In genomic region chr4:78644744-78645330, GRCh38 we compare ENCODE assay signal across 1 cellular context.
TF ChIP-seq lines count a peak whose summit lies in the region.

No MANE protein-coding gene starts in this region.

TF ChIP-seq in GM12878, 131 proteins besides CTCF, POLR2A, EP300 and RAD21 (continued from another document and continues in another):
- no peak for TF ChIP-seq CUX1 (IDR thresholded peaks at IDR 0.05; ENCODE audit: insufficient replicate concordance, low read depth, low read length)
- no peak for TF ChIP-seq SMAD5 (IDR thresholded peaks at IDR 0.05; ENCODE audit: low read depth)
- TF ChIP-seq KAT2A (conservative IDR thresholded peaks at IDR 0.05; ENCODE audit: control insufficient read depth, low read depth, low read length): no peak
- TF ChIP-seq ZZZ3 (IDR thresholded peaks at IDR 0.05; ENCODE audit: control insufficient read depth, insufficient read length, low read depth): no peak
- TF ChIP-seq TAF1 (IDR thresholded peaks at IDR 0.05; ENCODE audit: borderline replicate concordance, low read depth, low read length): no peak
- TF ChIP-seq YY1 (IDR thresholded peaks at IDR 0.05; ENCODE audit: low read depth, low read length): peak; percentile 51; the same call in 1 of the 2 replicates
- TF ChIP-seq NFYA (IDR thresholded peaks at IDR 0.05; ENCODE audit: borderline replicate concordance, low read depth, low read length): no peak
- TF ChIP-seq ELK1 (IDR thresholded peaks at IDR 0.05; ENCODE audit: low read depth, low read length): no peak
- no peak for TF ChIP-seq TARDBP (IDR thresholded peaks at IDR 0.05; ENCODE audit: borderline replicate concordance)
- TF ChIP-seq BCLAF1 (IDR thresholded peaks at IDR 0.05): no peak
- no peak for TF ChIP-seq RBBP5 (conservative IDR thresholded peaks at IDR 0.05)
- no peak for TF ChIP-seq PAX8 (IDR thresholded peaks at IDR 0.05)
- no peak for TF ChIP-seq KDM1A (IDR thresholded peaks at IDR 0.05; ENCODE audit: borderline replicate concordance)
- no peak for TF ChIP-seq NR2C1 (IDR thresholded peaks at IDR 0.05)
- TF ChIP-seq USF2 (IDR thresholded peaks at IDR 0.05; ENCODE audit: borderline replicate concordance, low read depth, low read length): no peak
- TF ChIP-seq RUNX3 (IDR thresholded peaks at IDR 0.05; ENCODE audit: low read length): no peak
- TF ChIP-seq EZH2 (IDR thresholded peaks at IDR 0.05; ENCODE audit: borderline replicate concordance, control insufficient read depth, low read depth, low read length): no peak
- TF ChIP-seq SMARCA5 (IDR thresholded peaks at IDR 0.05): no peak
- no peak for TF ChIP-seq TCF12 (IDR thresholded peaks at IDR 0.05; ENCODE audit: low read depth, low read length)
- peak; percentile 65; the same call in 1 of the 2 replicates for TF ChIP-seq ZNF24 (IDR thresholded peaks at IDR 0.05)
- TF ChIP-seq CEBPZ (IDR thresholded peaks at IDR 0.05; ENCODE audit: low read depth, low read length): no peak
- TF ChIP-seq POU2F2 (IDR thresholded peaks at IDR 0.05; ENCODE audit: borderline replicate concordance, low read depth, low read length): no peak
- no peak for TF ChIP-seq IRF3 (IDR thresholded peaks at IDR 0.05)
- no peak for TF ChIP-seq FOXM1 (IDR thresholded peaks at IDR 0.05; ENCODE audit: low read depth, low read length)
- no peak for TF ChIP-seq USF1 (IDR thresholded peaks at IDR 0.05; ENCODE audit: borderline replicate concordance, extremely low read length, insufficient read depth, low read depth, low read length)
- TF ChIP-seq ZNF622 (IDR thresholded peaks at IDR 0.05): no peak
- TF ChIP-seq IKZF2 (IDR thresholded peaks at IDR 0.05): no peak
- TF ChIP-seq CREB1 (IDR thresholded peaks at IDR 0.05; ENCODE audit: low read depth): peak; percentile 94
- no peak for TF ChIP-seq ZBTB11 (CRISPR knock-in tag; IDR thresholded peaks at IDR 0.05)
- TF ChIP-seq IKZF1 (conservative IDR thresholded peaks at IDR 0.05): no peak
- TF ChIP-seq MLLT1 (IDR thresholded peaks at IDR 0.05): 0 out of 2 replicates have a peak, but pooled peaks have one; percentile 59
- no peak for TF ChIP-seq PKNOX1 (IDR thresholded peaks at IDR 0.05)
- peak; percentile 60; the same call in 1 of the 2 replicates for TF ChIP-seq SMC3 (IDR thresholded peaks at IDR 0.05; ENCODE audit: borderline replicate concordance, low read length)
- no peak for TF ChIP-seq CEBPB (IDR thresholded peaks at IDR 0.05; ENCODE audit: borderline replicate concordance in 1 of 2, low read depth in 2 of 2, low read length in 2 of 2)
